19 cellular contexts compared by ENCODE assay signal in the genomic region with DNA sequence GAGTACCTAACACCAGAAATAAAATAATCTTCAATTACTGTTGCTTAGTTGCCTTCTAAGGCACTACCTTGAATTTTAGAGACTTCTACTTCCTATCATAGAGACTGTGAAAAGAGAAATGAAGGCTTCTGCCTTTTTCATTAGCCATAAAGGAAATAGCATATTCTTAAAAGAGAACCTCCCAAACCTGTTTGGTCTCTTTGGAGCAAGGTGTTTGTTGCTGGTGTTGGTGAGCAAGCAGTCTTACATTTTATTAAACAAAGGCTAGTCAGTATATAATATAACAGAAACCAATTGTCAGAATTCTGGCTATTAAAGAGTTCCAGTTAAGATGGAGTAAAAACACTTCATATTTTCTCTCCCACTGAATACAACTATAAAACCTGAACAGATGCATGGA.
DNase-seq lines count a peak whose midpoint lies in the region; FAIRE-seq and TF ChIP-seq lines count a peak whose summit lies in the region.
"Had no signal": no experiment of that assay in that cellular context is flagged by ENCODE, and none has a peak within 500 bp of the region (broad histone marks: within the 10 kb centered on the region; RNA-seq: fewer than 3 reads in every experiment).

No MANE protein-coding gene starts in this region.

- H3K27me3 ChIP-seq in bronchial epithelial cell (ENCODE audit: control insufficient read depth, insufficient read depth, low read length) (no peaks in the 10 kb centered on the region), mesendoderm (ENCODE audit: insufficient read depth, low read length, poor library complexity) (no peaks in the 10 kb centered on the region), ascending aorta (no peaks in the 10 kb centered on the region)
- H3K27me3 ChIP-seq: SJSA1 had no signal

- H3K4me3 ChIP-seq in LNCaP clone FGC (ENCODE audit: low read depth, low read length), result peak overlapping the region; percentile 23
- H3K4me3 ChIP-seq in bronchial epithelial cell (ENCODE audit: low read depth, low read length), result no peak overlapping the region
- no peak overlapping the region for H3K4me3 ChIP-seq in mesendoderm (ENCODE audit: low read length)
- H3K4me3 ChIP-seq in ascending aorta, result no peak overlapping the region
- H3K4me3 ChIP-seq: SJSA1 had no signal

- H4K8ac ChIP-seq in mesendoderm (ENCODE audit: low read depth, low read length), result no peak overlapping the region

- H2BK5ac ChIP-seq in mesendoderm (ENCODE audit: low read length), result no peak overlapping the region

- H3K79me2 ChIP-seq in mesendoderm (ENCODE audit: control insufficient read depth, insufficient read depth, low read length), result no peaks in the 10 kb centered on the region

- TF ChIP-seq CTCF in LNCaP clone FGC (IDR thresholded peaks at IDR 0.05; ENCODE audit: control insufficient read depth, extremely low read depth, insufficient read depth), result no peak
- TF ChIP-seq CTCF in bronchial epithelial cell (IDR thresholded peaks at IDR 0.05; ENCODE audit: insufficient read depth, low read length, severe bottlenecking), result no peak
- TF ChIP-seq CTCF in GM20000 (IDR thresholded peaks at IDR 0.05; ENCODE audit: extremely low read depth, missing control alignments), result no peak
- no peak for TF ChIP-seq CTCF in ascending aorta (IDR thresholded peaks at IDR 0.05)

- H3K9ac ChIP-seq in mesendoderm (ENCODE audit: low read length), result no peak overlapping the region

- H4K5ac ChIP-seq in mesendoderm (ENCODE audit: low read length), result no peak overlapping the region

- H2AK5ac ChIP-seq in mesendoderm (ENCODE audit: low read length), result no peak overlapping the region

- FAIRE-seq in bronchial epithelial cell (lab: Jason Lieb, UNC), result no peak

- H3K4ac ChIP-seq in mesendoderm (ENCODE audit: low read depth, low read length), result no peak overlapping the region

- no peak overlapping the region for H3K56ac ChIP-seq in mesendoderm (ENCODE audit: low read length)

- no peak overlapping the region for H3K27ac ChIP-seq in mesendoderm (ENCODE audit: low read depth, low read length)
- H3K27ac ChIP-seq in ascending aorta, result no peak overlapping the region
- H3K27ac ChIP-seq: HL-60, RWPE1, SJSA1 had no signal

- H3K79me1 ChIP-seq in mesendoderm (ENCODE audit: low read length), result no peaks in the 10 kb centered on the region

- H3K23ac ChIP-seq in mesendoderm (ENCODE audit: low read length), result no peak overlapping the region

- H3K36me3 ChIP-seq in bronchial epithelial cell (ENCODE audit: control insufficient read depth, insufficient read depth, low read length) (no peaks in the 10 kb centered on the region), mesendoderm (ENCODE audit: control insufficient read depth, insufficient read depth, low read length) (no peaks in the 10 kb centered on the region), ascending aorta (no peaks in the 10 kb centered on the region)
- H3K36me3 ChIP-seq: SJSA1 had no signal

- intact Hi-C loops in ascending aorta (cut with DNase I), result no loop called here

- no peak overlapping the region for H3K18ac ChIP-seq in mesendoderm (ENCODE audit: low read length)

- no peak overlapping the region for H2BK120ac ChIP-seq in mesendoderm (ENCODE audit: low read depth, low read length)

- H3K9me3 ChIP-seq in ascending aorta, result peaks cover 0 to 11% of the 10 kb centered on the region in 2 donors
- H3K9me3 ChIP-seq: SJSA1 had no signal

- DNase-seq in DMS53 treated with DMSO at 0.1 percent for 48 hours (lab: John Stamatoyannopoulos, UW; ENCODE audit: unreplicated experiment) (peak; percentile 48), LNCaP clone FGC (ENCODE audit: low read depth) (peak; percentile 67), bronchial epithelial cell (ENCODE audit: low read depth) (peak; percentile 68), mesendoderm (peak; percentile 33), GM20000 (ENCODE audit: low spot score) (no peak), NCI-H128 (lab: John Stamatoyannopoulos, UW; ENCODE audit: unreplicated experiment) (no peak), ascending aorta (ENCODE audit: low spot score in 2 of 2) (no peak)
- DNase-seq: ACHN, AML-193, COR-L47, HCEC 1CT, NCI-H1436 treated with DMSO at 0.1 percent for 48 hours, NCI-H2029 treated with DMSO at 0.1 percent for 48 hours, NCI-H345, NCI-H69, OCI-M1 had no signal

- H3K4me2 ChIP-seq in mesendoderm (ENCODE audit: low read length), result no peak overlapping the region

- no peak overlapping the region for H2BK15ac ChIP-seq in mesendoderm (replicated peaks; ENCODE audit: low read depth)

- H3K4me1 ChIP-seq in mesendoderm (ENCODE audit: control insufficient read depth, low read depth, low read length) (peaks cover 2% of the 10 kb centered on the region), ascending aorta (no peaks in the 10 kb centered on the region)
- H3K4me1 ChIP-seq: SJSA1 had no signal

Comparison
In these comparisons a context has a peak if more than half of its experiments do, and no peak if none do; other contexts are left out.
1. DNase-seq: peak in DMS53 treated with DMSO at 0.1 percent for 48 hours (single experiment), LNCaP clone FGC (single experiment), bronchial epithelial cell (single experiment) and mesendoderm (single experiment); none in GM20000 (single experiment), NCI-H128 (single experiment) and ascending aorta (0 of 2).